In genomic region chr10:113960617-113961260, GRCh38 we compare ENCODE assay signal across 8 cellular contexts.
A peak's percentile ranks its signal among the peaks of the same experiment; 100 is the strongest.
DNase-seq lines count a peak whose midpoint lies in the region; ATAC-seq and TF ChIP-seq lines count a peak whose summit lies in the region.

No MANE protein-coding gene starts in this region.

- H3K9me3 ChIP-seq in breast epithelium (no peaks in the 10 kb centered on the region), mucosa of descending colon (no peaks in the 10 kb centered on the region)

- no peak overlapping the region for H3K27ac ChIP-seq in breast epithelium

- DNase-seq in MCF 10A (ENCODE audit: unreplicated experiment): peak; percentile 29
- no peak for DNase-seq in breast epithelium (ENCODE audit: low spot score in 2 of 2)
- peak; percentile 94 for DNase-seq in HT-29 (ENCODE audit: low spot score)
- DNase-seq in activated CD4-positive, alpha-beta T cell treated with anti-CD3 and anti-CD28 coated beads, Interleukin-2, amount 50 U/mL, for 4 hours: peak; percentile 5 to 6
- DNase-seq in mucosa of descending colon: peak; percentile 79 to 85 (median 84)

- peak overlapping the region; percentile 71 for H3K27ac Mint-ChIP-seq in MCF 10A (ENCODE audit: low read depth, unreplicated experiment)

- no TSS peak for BruUV-seq in MCF 10A (replicated peaks; lab: Mats Ljungman, UMichigan)

- H3K4me1 Mint-ChIP-seq in MCF 10A (ENCODE audit: insufficient read depth, unreplicated experiment): peaks cover 38% of the 10 kb centered on the region

- intact Hi-C loops in MCF 10A (cut with micrococcal nuclease) (loop anchor here (5.0 kb wide), 1 partner anchor 163 kb away; no protein-coding TSS in a partner anchor), breast epithelium (cut with DNase I; ENCODE audit: low total_unique reads) (no loop called here), mucosa of descending colon (cut with DNase I, micrococcal nuclease) (no loop called here)

- no peak overlapping the region for H3K4me3 Mint-ChIP-seq in MCF 10A (ENCODE audit: unreplicated experiment)

- POLR2A ChIA-PET in MCF 10A (lab: Yijun Ruan, JAX): interaction anchor here (2.2 kb wide), 1 partner anchor 9 kb away, joined by 7 read pairs; no protein-coding TSS in a partner anchor

- H3K4me3 ChIP-seq in breast epithelium (no peak overlapping the region), mucosa of descending colon (no peak overlapping the region)

- H3K36me3 ChIP-seq in breast epithelium (no peaks in the 10 kb centered on the region), mucosa of descending colon (ENCODE audit: low read depth) (no peaks in the 10 kb centered on the region)

- ATAC-seq in mucosa of descending colon: peak; percentile 78
- ATAC-seq in HG02571 (IDR thresholded peaks at IDR 0.05; ENCODE audit: unreplicated experiment): no peak
- no peak for ATAC-seq in HG03280 (IDR thresholded peaks at IDR 0.05; ENCODE audit: unreplicated experiment)
- no peak for ATAC-seq in GM18867 (IDR thresholded peaks at IDR 0.05; ENCODE audit: unreplicated experiment)

- H3K27me3 ChIP-seq in breast epithelium: no peaks in the 10 kb centered on the region

- H3K36me3 Mint-ChIP-seq in MCF 10A (ENCODE audit: insufficient read depth, unreplicated experiment): no peaks in the 10 kb centered on the region

- TF ChIP-seq CTCF in MCF 10A (IDR thresholded peaks at IDR 0.05; ENCODE audit: unreplicated experiment) (no peak), breast epithelium (IDR thresholded peaks at IDR 0.05) (no peak), mucosa of descending colon (IDR thresholded peaks at IDR 0.05) (no peak)

- no peaks in the 10 kb centered on the region for H3K9me3 Mint-ChIP-seq in MCF 10A (ENCODE audit: unreplicated experiment)

- TF ChIP-seq POLR2A in breast epithelium (IDR thresholded peaks at IDR 0.05): no peak

- H3K27me3 Mint-ChIP-seq in MCF 10A (ENCODE audit: insufficient read depth, unreplicated experiment): no peaks in the 10 kb centered on the region

- H3K4me1 ChIP-seq in breast epithelium (peaks cover 0 to 3% of the 10 kb centered on the region in 2 donors), mucosa of descending colon (ENCODE audit: low read depth) (peaks cover 33% of the 10 kb centered on the region)

- CTCF ChIA-PET in MCF 10A (lab: Yijun Ruan, JAX): interaction anchor here (0.6 to 1.2 kb wide), 4 partner anchors 26 to 161 kb away, joined by 3 read pairs; no protein-coding TSS in a partner anchor

Comparison
In these comparisons a context has a peak if more than half of its experiments do, and no peak if none do; other contexts are left out.
1. DNase-seq: peak in MCF 10A (single experiment), HT-29 (single experiment), activated CD4-positive, alpha-beta T cell treated with anti-CD3 and anti-CD28 coated beads, Interleukin-2, amount 50 U/mL, for 4 hours (2 of 2) and mucosa of descending colon (3 of 3); none in breast epithelium (0 of 2).